Comparison of ENCODE assay signal across 1 cellular context in the genomic region with DNA sequence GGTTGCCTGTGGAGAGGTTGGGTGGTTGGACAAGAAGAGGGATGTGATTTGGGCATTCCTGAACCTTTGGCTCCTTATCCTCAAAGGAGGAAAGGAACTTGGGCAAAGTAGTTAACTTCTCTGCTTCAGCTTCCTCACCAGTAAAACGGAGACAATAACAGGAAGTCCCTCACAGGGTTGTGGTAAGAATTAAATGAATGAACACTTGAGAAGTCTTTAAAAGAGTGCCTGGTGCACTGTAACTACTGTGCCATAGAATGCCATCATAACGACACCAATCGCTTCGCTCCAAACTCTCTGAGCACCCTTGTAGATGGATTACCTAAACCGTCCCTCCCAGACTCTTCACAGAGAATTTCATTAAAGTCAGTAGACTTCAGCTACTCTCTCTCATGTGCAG.
TF ChIP-seq lines count a peak whose summit lies in the region.

No MANE protein-coding gene starts in this region.

TF ChIP-seq in GM12878, 131 proteins besides CTCF, POLR2A, EP300 and RAD21:
- TF ChIP-seq TBL1XR1 (IDR thresholded peaks at IDR 0.05; ENCODE audit: low read depth, low read length) = no peak
- peak; percentile 15; the same call in 1 of the 2 replicates for TF ChIP-seq SPI1 (IDR thresholded peaks at IDR 0.05; ENCODE audit: borderline replicate concordance, insufficient read depth, low read depth, low read length)
